ENCODE assay signal across 8 cellular contexts in genomic region chr1:167533851-167534300, GRCh38. TPM values are rescaled to one million over a fixed set of nuclear protein-coding genes. Genes with fewer than 3 reads are reported as not detected.
A peak's percentile ranks its signal among the peaks of the same experiment; 100 is the strongest.
DNase-seq lines count a peak whose midpoint lies in the region; ATAC-seq, FAIRE-seq and TF ChIP-seq lines count a peak whose summit lies in the region.

No MANE protein-coding gene starts in this region.

- CTCF ChIA-PET in A549 (lab: Yijun Ruan, JAX): interaction anchor here (0.6 to 7.0 kb wide), 62 partner anchors 9 to 629 kb away, joined by 3 to 56 read pairs (median 4); partner anchors contain the start of gene CD247

- no peaks in the 10 kb centered on the region for H3K79me2 ChIP-seq in KMS-11 (ENCODE audit: insufficient read depth, low read depth)
- H3K79me2 ChIP-seq in neural cell (replicated peaks; ENCODE audit: insufficient read depth, low read length): no peaks in the 10 kb centered on the region

- H3K4me3 ChIP-seq in A549 (no peak overlapping the region), KMS-11 (IDR thresholded peaks at IDR 0.05; ENCODE audit: insufficient read depth, low read depth, low read length) (no peak overlapping the region), Peyer's patch (no peak overlapping the region), fibroblast of the aortic adventitia (ENCODE audit: low read depth, low read length) (no peak overlapping the region), neural cell (ENCODE audit: low read length) (no peak overlapping the region), upper lobe of left lung (no peak overlapping the region)

- ATAC-seq in A549: peak; percentile 89 to 95
- ATAC-seq in upper lobe of left lung (ENCODE audit: low FRiP score in 2 of 2): peak; percentile 81 to 93

- TF ChIP-seq EP300 in A549 (IDR thresholded peaks at IDR 0.05): no peak
- TF ChIP-seq EP300 in neural cell (conservative IDR thresholded peaks at IDR 0.05; ENCODE audit: poor library complexity, severe bottlenecking): no peak
- TF ChIP-seq EP300 in upper lobe of left lung (IDR thresholded peaks at IDR 0.05): no peak

- H3K4me2 ChIP-seq in A549 (no peak overlapping the region), KMS-11 (0 out of 2 replicates have a peak overlapping the region, but pooled peaks have one; percentile 7), neural cell (ENCODE audit: low read length) (no peak overlapping the region)

- peak; percentile 68 to 90 for DNase-seq in A549 (ENCODE audit: low read depth in 1 of 2, low spot score in 1 of 2)
- peak; percentile 71 for DNase-seq in GM13977 (ENCODE audit: low spot score)
- DNase-seq in Peyer's patch: peak; percentile 46 to 85 (median 76)
- DNase-seq in activated T-helper 1 cell treated with Interleukin-2 at 50 U/mL for 16 hours (ENCODE audit: low read depth): peak; percentile 39
- peak; percentile 73 for DNase-seq in fibroblast of the aortic adventitia (ENCODE audit: low read depth)
- peak in 1 of 2 donors; percentile 72 for DNase-seq in upper lobe of left lung

- H3K36me3 ChIP-seq in KMS-11 (ENCODE audit: insufficient read depth) (no peaks in the 10 kb centered on the region), Peyer's patch (no peaks in the 10 kb centered on the region), neural cell (ENCODE audit: insufficient read depth, low read length) (no peaks in the 10 kb centered on the region), upper lobe of left lung (no peaks in the 10 kb centered on the region)

- H3K9ac ChIP-seq in KMS-11 (no peak overlapping the region), neural cell (ENCODE audit: low read length) (no peak overlapping the region)

- WGBS in A549 (ENCODE audit: missing lambda C conversion rate): 2% methylated on average over 8 of the region's 8 CpGs
- 15 to 22% methylated on average over 8 of the region's 8 CpGs for WGBS in upper lobe of left lung, 2 donors

- 0 out of 3 replicates have a peak, but pooled peaks cover 4% of the 10 kb centered on the region for H3K4me1 ChIP-seq in A549
- peaks cover 32% of the 10 kb centered on the region for H3K4me1 ChIP-seq in KMS-11 (ENCODE audit: low read depth, poor library complexity, severe bottlenecking)
- H3K4me1 ChIP-seq in Peyer's patch: peaks cover 0 to 4% (median 0%) of the 10 kb centered on the region in 4 donors
- H3K4me1 ChIP-seq in upper lobe of left lung: no peaks in the 10 kb centered on the region

- POLR2A ChIA-PET in A549 (lab: Yijun Ruan, JAX): interaction anchor here (0.6 to 1.5 kb wide), 4 partner anchors 20 to 135 kb away, joined by 3 to 5 read pairs (median 3); partner anchors contain the start of gene CREG1

- TF ChIP-seq POLR2A in A549 (IDR thresholded peaks at IDR 0.05; ENCODE audit: low read length) (no peak), Peyer's patch (IDR thresholded peaks at IDR 0.05) (no peak), upper lobe of left lung (IDR thresholded peaks at IDR 0.05) (no peak)

- TF ChIP-seq CTCF in A549 (IDR thresholded peaks at IDR 0.05) (peak; percentile 88), GM13977 (IDR thresholded peaks at IDR 0.05; ENCODE audit: extremely low read depth, insufficient read depth, missing control alignments) (peak; percentile 90), KMS-11 (conservative IDR thresholded peaks at IDR 0.05; ENCODE audit: low read depth, low read length) (peak; percentile 99), Peyer's patch (IDR thresholded peaks at IDR 0.05) (peak; percentile 56 to 92 (median 84)), fibroblast of the aortic adventitia (IDR thresholded peaks at IDR 0.05; ENCODE audit: insufficient read depth, low read length) (peak; percentile 93), neural cell (IDR thresholded peaks at IDR 0.05; ENCODE audit: poor library complexity, severe bottlenecking) (peak; percentile 93), upper lobe of left lung (IDR thresholded peaks at IDR 0.05) (peak; percentile 73 to 88 (median 78))

- H3F3A ChIP-seq in neural cell (ENCODE audit: insufficient read depth, low read length, poor library complexity, severe bottlenecking): no peaks in the 10 kb centered on the region

- H3K27ac ChIP-seq in A549 (no peak overlapping the region), KMS-11 (no peak overlapping the region), Peyer's patch (no peak overlapping the region), neural cell (ENCODE audit: low read length) (no peak overlapping the region), upper lobe of left lung (no peak overlapping the region)

- in situ Hi-C loops in GM13977 (cut with MboI; ENCODE audit: low pct_unique_long_range_greater_than_20kb, low sequenced_read_pairs, unreplicated experiment): loop anchor here (10.0 to 25.0 kb wide), 3 partner anchors 89 to 469 kb away; no protein-coding TSS in a partner anchor

- H2AFZ ChIP-seq in KMS-11 (ENCODE audit: low read depth) (peak overlapping the region; percentile 32; the same call in 1 of the 2 replicates), neural cell (ENCODE audit: low read depth, low read length) (no peak overlapping the region)

- no peaks in the 10 kb centered on the region for H3K9me2 ChIP-seq in neural cell (ENCODE audit: insufficient read depth, low read length)

- TF ChIP-seq RAD21 in A549 (conservative IDR thresholded peaks at IDR 0.05 in 1 of 2, IDR thresholded peaks at IDR 0.05 in 1 of 2): peak; percentile 86 to 90
- peak; percentile 92 for TF ChIP-seq RAD21 in neural cell (conservative IDR thresholded peaks at IDR 0.05)

- H4K20me1 ChIP-seq in KMS-11 (ENCODE audit: insufficient read depth): no peaks in the 10 kb centered on the region
- H4K20me1 ChIP-seq in neural cell (ENCODE audit: insufficient read depth): no peaks in the 10 kb centered on the region

- H3K27me3 ChIP-seq in KMS-11 (ENCODE audit: insufficient read depth, low read depth) (no peaks in the 10 kb centered on the region), Peyer's patch (no peaks in the 10 kb centered on the region), neural cell (ENCODE audit: insufficient read depth, low read depth, low read length) (no peaks in the 10 kb centered on the region), upper lobe of left lung (no peaks in the 10 kb centered on the region)

- FAIRE-seq in A549 (lab: Jason Lieb, UNC): no peak

- no peaks in the 10 kb centered on the region for H3K9me3 ChIP-seq in A549
- no peaks in the 10 kb centered on the region for H3K9me3 ChIP-seq in Peyer's patch
- no peaks in the 10 kb centered on the region for H3K9me3 ChIP-seq in neural cell (ENCODE audit: low read length)
- no peaks in the 10 kb centered on the region for H3K9me3 ChIP-seq in upper lobe of left lung

TF ChIP-seq in A549, 52 proteins besides CTCF, POLR2A, EP300 and RAD21:
- TF ChIP-seq CBX8 (IDR thresholded peaks at IDR 0.05): no peak
- peak; percentile 71 for TF ChIP-seq SMC3 (IDR thresholded peaks at IDR 0.05)
TF ChIP-seq in A549: peak in this region for 1.

TF ChIP-seq in neural cell, 6 proteins besides CTCF, POLR2A, EP300 and RAD21:
- TF ChIP-seq REST (IDR thresholded peaks at IDR 0.05; ENCODE audit: borderline replicate concordance) (no peak), MXI1 (conservative IDR thresholded peaks at IDR 0.05; ENCODE audit: poor library complexity, severe bottlenecking) (no peak), POLR2AphosphoS5 (IDR thresholded peaks at IDR 0.05) (no peak), SMC3 (conservative IDR thresholded peaks at IDR 0.05; ENCODE audit: poor library complexity) (peak; percentile 91)

RNA-seq across cellular contexts. Expression of gene CD247, which starts 15.5 kb away (rescaled TPM):
- polyA plus RNA-seq in A549 (2011; rRNA removed) (0.27 and 0.30 TPM in 2 replicates), A549 (2017; fragmentation: RNase III; extraction: RNeasy Plus Mini Kit Qiagen cat#74134 plus additional on column Dnase treatment) (0.10 to 0.28 TPM (median 0.18 TPM) in 3 replicates), neural cell (0.30 TPM in 1 of 2 replicates, not detected in the other)
- polyA plus RNA-seq in A549 (2012; cell fraction: cytosol; rRNA removed): 0.40 and 0.49 TPM in 2 replicates
- polyA plus RNA-seq in A549 (2012; cell fraction: nucleus; rRNA removed): 0.42 and 0.58 TPM in 2 replicates
- 0.37 TPM in 1 of 2 replicates, not detected in the other for polyA minus RNA-seq in A549 (2011; rRNA and poly(A)+ RNA removed)
- total RNA-seq in Peyer's patch (1 to 10 TPM in 3 of 4 donors, not detected in 1; 1.9 to 7.4 (median 3.9) TPM), fibroblast of the aortic adventitia (ENCODE audit: low replicate concordance) (0.16 and 0.18 TPM in 2 replicates), upper lobe of left lung (10 to 100 TPM in 1 of 6 donors, 1 to 10 TPM in 5; 5.0 to 14.7 (median 8.7) TPM)
- polyA minus RNA-seq in neural cell: not detected in 2 replicates

RNA-seq across cellular contexts. Expression of gene CREG1, which starts 19.7 kb away (rescaled TPM):
- 129 and 132 TPM in 2 replicates for polyA plus RNA-seq in A549 (2011; rRNA removed)
- 39.0 and 55.6 TPM in 2 replicates for polyA plus RNA-seq in A549 (2012; cell fraction: cytosol; rRNA removed)
- polyA plus RNA-seq in A549 (2012; cell fraction: nucleus; rRNA removed): 24.0 and 29.6 TPM in 2 replicates
- 64.6 to 70.2 TPM (median 65.3 TPM) in 3 replicates for polyA plus RNA-seq in A549 (2017; fragmentation: RNase III; extraction: RNeasy Plus Mini Kit Qiagen cat#74134 plus additional on column Dnase treatment)
- polyA minus RNA-seq in A549 (2011; rRNA and poly(A)+ RNA removed): 20.5 and 23.4 TPM in 2 replicates
- 10 to 100 TPM; 50.3 to 80.3 (median 67.6) TPM for total RNA-seq in Peyer's patch
- 91.4 and 272 TPM in 2 replicates for total RNA-seq in fibroblast of the aortic adventitia (ENCODE audit: low replicate concordance)
- polyA plus RNA-seq in neural cell: 49.9 and 62.9 TPM in 2 replicates
- 26.8 and 27.1 TPM in 2 replicates for polyA minus RNA-seq in neural cell
- 100 to 1,000 TPM; 114 to 235 (median 141) TPM for total RNA-seq in upper lobe of left lung
